In the genomic region with DNA sequence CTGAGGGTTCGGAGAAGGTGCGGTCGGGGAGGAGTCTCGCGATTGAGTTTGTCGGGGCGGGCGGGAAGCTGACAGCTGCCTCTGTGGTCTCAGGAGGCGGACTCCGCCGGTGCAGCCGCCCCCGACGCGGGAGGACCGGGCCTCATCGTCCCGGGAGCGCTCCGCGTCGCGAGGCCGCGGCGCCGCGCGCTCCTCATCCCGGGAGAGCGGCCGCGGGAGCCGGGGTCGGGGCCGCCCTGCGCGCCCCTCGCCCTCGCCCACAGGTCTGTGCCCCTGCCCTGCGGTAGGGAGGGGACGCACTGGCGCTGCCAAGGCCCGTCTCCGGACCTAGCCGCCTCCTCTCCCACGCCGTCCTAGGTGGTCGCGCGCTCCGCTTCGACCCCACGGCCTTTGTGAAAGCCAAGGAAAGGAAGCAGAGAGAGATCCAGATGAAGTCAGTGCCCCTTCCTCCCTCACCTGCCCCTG, we compare ENCODE assay signal across 1 cellular context.
A peak's percentile ranks its signal among the peaks of the same experiment; 100 is the strongest.
TF ChIP-seq lines count a peak whose summit lies in the region.

No MANE protein-coding gene starts in this region.

TF ChIP-seq in GM12878, 131 proteins besides CTCF, POLR2A, EP300 and RAD21:
- TF ChIP-seq RUNX3 (IDR thresholded peaks at IDR 0.05; ENCODE audit: low read length) (no peak), IKZF1 (conservative IDR thresholded peaks at IDR 0.05) (0 out of 2 replicates have a peak, but pooled peaks have one; percentile 13), BCLAF1 (IDR thresholded peaks at IDR 0.05) (no peak)
TF ChIP-seq in GM12878: peak in this region for 1.
